In genomic region chrX:123860506-123860840, GRCh38 we compare ENCODE assay signal across 1 cellular context.
TF ChIP-seq lines count a peak whose summit lies in the region.

No MANE protein-coding gene starts in this region.

TF ChIP-seq in SK-N-SH treated with all-trans-retinoic acid at 6 μM for 48 hours, 23 proteins besides CTCF, POLR2A, EP300 and RAD21 (continued from another document):
- no peak for TF ChIP-seq POU6F1 (CRISPR knock-in tag; IDR thresholded peaks at IDR 0.05; ENCODE audit: borderline replicate concordance, low read depth)
- no peak for TF ChIP-seq PATZ1 (CRISPR knock-in tag; IDR thresholded peaks at IDR 0.05; ENCODE audit: borderline replicate concordance)
- no peak for TF ChIP-seq ARNTL (CRISPR knock-in tag; IDR thresholded peaks at IDR 0.05; ENCODE audit: borderline replicate concordance, low read depth)
- TF ChIP-seq GLIS3 (CRISPR knock-in tag; IDR thresholded peaks at IDR 0.05): no peak
- no peak for TF ChIP-seq ZFP30 (CRISPR knock-in tag; IDR thresholded peaks at IDR 0.05)
- TF ChIP-seq CREB5 (CRISPR knock-in tag; IDR thresholded peaks at IDR 0.05; ENCODE audit: low read depth): no peak
- no peak for TF ChIP-seq BACH2 (CRISPR knock-in tag; IDR thresholded peaks at IDR 0.05; ENCODE audit: borderline replicate concordance)
- TF ChIP-seq CSDC2 (CRISPR knock-in tag; IDR thresholded peaks at IDR 0.05): no peak
- TF ChIP-seq ZC3H10 (CRISPR knock-in tag; IDR thresholded peaks at IDR 0.05): no peak
